ENCODE assay signal across 12 cellular contexts in genomic region chr2:29110916-29111315, GRCh38. TPM values are rescaled to one million over a fixed set of nuclear protein-coding genes. Genes with fewer than 3 reads are reported as not detected.
DNase-seq lines count a peak whose midpoint lies in the region; ATAC-seq, FAIRE-seq and TF ChIP-seq lines count a peak whose summit lies in the region.
"Had no signal": no experiment of that assay in that cellular context is flagged by ENCODE, and none has a peak within 500 bp of the region (broad histone marks: within the 10 kb centered on the region; RNA-seq: fewer than 3 reads in every experiment).

No MANE protein-coding gene starts in this region.

- H3K27ac ChIP-seq in GM12878 (ENCODE audit: control insufficient read depth, insufficient read depth) = no peak overlapping the region

- RAD21 ChIA-PET in GM12878 (lab: Charles Lee; ENCODE audit: unreplicated experiment) = no interaction called here

- H3K4me3 ChIP-seq in GM12878 = peak overlapping the region; percentile 35; the same call in 1 of the 2 replicates
- no peak overlapping the region for H3K4me3 ChIP-seq in mucosa of descending colon

- no peaks in the 10 kb centered on the region for H4K20me1 ChIP-seq in GM12878 (ENCODE audit: control insufficient read depth, insufficient read depth)

- TF ChIP-seq CTCF in GM12878 (IDR thresholded peaks at IDR 0.05 in 2 of 3, conservative IDR thresholded peaks at IDR 0.05 in 1 of 3; ENCODE audit: control insufficient read depth in 2 of 3, extremely low read depth in 1 of 3, insufficient read depth in 1 of 3, low read depth in 3 of 3, low read length in 3 of 3) (no peak), mucosa of descending colon (IDR thresholded peaks at IDR 0.05) (no peak)

- H2AFZ ChIP-seq in GM12878 (ENCODE audit: control insufficient read depth, low read depth, low read length) = no peak overlapping the region

- no peaks in the 10 kb centered on the region for H3K27me3 ChIP-seq in GM12878 (replicated peaks in 1 of 2; ENCODE audit: control insufficient read depth in 2 of 2, insufficient read depth in 2 of 2, low read length in 1 of 2)

- TF ChIP-seq RAD21 in GM12878 (IDR thresholded peaks at IDR 0.05; ENCODE audit: insufficient read depth, low read depth, low read length) = no peak

- TF ChIP-seq EP300 in GM12878 (IDR thresholded peaks at IDR 0.05; ENCODE audit: borderline replicate concordance in 1 of 2, control insufficient read depth in 1 of 2, low read depth in 2 of 2, low read length in 2 of 2) = no peak

- peak; percentile 77 for FAIRE-seq in GM12878 (lab: Jason Lieb, UNC)

- peaks cover 51% of the 10 kb centered on the region for H3K4me1 ChIP-seq in GM12878 (ENCODE audit: control insufficient read depth, insufficient read depth, low read length)
- no peaks in the 10 kb centered on the region for H3K4me1 ChIP-seq in mucosa of descending colon (ENCODE audit: low read depth)

- peaks cover 3% of the 10 kb centered on the region for H3K79me2 ChIP-seq in GM12878 (ENCODE audit: control insufficient read depth, insufficient read depth, low read length)

- no TSS peak for BruUV-seq in GM12878 (replicated peaks; lab: Mats Ljungman, UMichigan)

- H3K9me3 ChIP-seq in GM12878 (replicated peaks; ENCODE audit: control insufficient read depth, insufficient read depth, low read length) (no peaks in the 10 kb centered on the region), mucosa of descending colon (no peaks in the 10 kb centered on the region)

- CTCF ChIA-PET in GM12878 (lab: Yijun Ruan, JAX) = no interaction called here

- ATAC-seq in GM19043 (IDR thresholded peaks at IDR 0.05; ENCODE audit: low read depth, unreplicated experiment) = peak; percentile 45
- ATAC-seq in HG03095 (IDR thresholded peaks at IDR 0.05; ENCODE audit: unreplicated experiment) = peak; percentile 44
- ATAC-seq in GM12878 = peak; percentile 62
- ATAC-seq in HG02571 (IDR thresholded peaks at IDR 0.05; ENCODE audit: unreplicated experiment) = no peak
- ATAC-seq in GM21526 (IDR thresholded peaks at IDR 0.05; ENCODE audit: low FRiP score, unreplicated experiment) = no peak
- ATAC-seq in mucosa of descending colon = no peak
- ATAC-seq: left colon had no signal

- peak overlapping the region; percentile 5; the same call in 1 of the 2 replicates for H3K4me2 ChIP-seq in GM12878 (ENCODE audit: control insufficient read depth, insufficient read depth)

- POLR2A ChIA-PET in GM12878 (lab: Charles Lee) = no interaction called here

- intact Hi-C loops in GM12878 (cut with micrococcal nuclease; ENCODE audit: unreplicated experiment) (loop anchor here (5.0 kb wide), 1 partner anchor 39 kb away; the partner anchor contains the start of gene PCARE), mucosa of descending colon (cut with DNase I, micrococcal nuclease) (no loop called here)

- SMC1A ChIA-PET in GM12878 (lab: Charles Lee; ENCODE audit: uncharacterized antibody, unreplicated experiment) = no interaction called here

- H3K36me3 ChIP-seq in GM12878 (ENCODE audit: control insufficient read depth in 2 of 2, insufficient read depth in 2 of 2, low read length in 1 of 2) (no peaks in the 10 kb centered on the region), mucosa of descending colon (ENCODE audit: low read depth) (no peaks in the 10 kb centered on the region)

- WGBS in GM12878 (ENCODE audit: insufficient coverage, insufficient replicate concordance, low lambda C conversion rate, missing lambda C conversion rate) = 0% methylated on average over 2 of the region's 2 CpGs

- TF ChIP-seq POLR2A in GM12878 (IDR thresholded peaks at IDR 0.05; ENCODE audit: low read depth, low read length) = no peak

- in situ Hi-C loops in GM12878 (cut with MboI) = no loop called here
- in situ Hi-C loops in ACHN (cut with HindIII; ENCODE audit: low pct_ligation_motif_present, low pct_unique_long_range_greater_than_20kb, low sequenced_read_pairs) = no loop called here

- DNase-seq in ELR (ENCODE audit: low read depth) (peak; percentile 58), GM12878 (ENCODE audit: low read depth, low spot score) (no peak), ACHN (no peak), mucosa of descending colon (no peak)
- DNase-seq: CD4-positive, alpha-beta T cell; left colon had no signal

- H3K9ac ChIP-seq in GM12878 (ENCODE audit: control insufficient read depth, insufficient read depth, low read length) = no peak overlapping the region

TF ChIP-seq in GM12878, 131 proteins besides CTCF, POLR2A, EP300 and RAD21 (continues in another document):
- TF ChIP-seq TCF12 (IDR thresholded peaks at IDR 0.05; ENCODE audit: low read depth, low read length) (no peak), ZNF687 (IDR thresholded peaks at IDR 0.05) (no peak)
- TF ChIP-seq, protein P1, sequence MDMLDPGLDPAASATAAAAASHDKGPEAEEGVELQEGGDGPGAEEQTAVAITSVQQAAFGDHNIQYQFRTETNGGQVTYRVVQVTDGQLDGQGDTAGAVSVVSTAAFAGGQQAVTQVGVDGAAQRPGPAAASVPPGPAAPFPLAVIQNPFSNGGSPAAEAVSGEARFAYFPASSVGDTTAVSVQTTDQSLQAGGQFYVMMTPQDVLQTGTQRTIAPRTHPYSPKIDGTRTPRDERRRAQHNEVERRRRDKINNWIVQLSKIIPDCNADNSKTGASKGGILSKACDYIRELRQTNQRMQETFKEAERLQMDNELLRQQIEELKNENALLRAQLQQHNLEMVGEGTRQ (IDR thresholded peaks at IDR 0.05; ENCODE audit: borderline replicate concordance, low read depth, low read length) = no peak

RNA-seq across cellular contexts. Expression of gene CLIP4, which starts 4.3 kb away (rescaled TPM):
- total RNA-seq in GM12878 (2013; cell fraction: nucleolus; rRNA removed) = 237 and 241 TPM in 2 replicates
- total RNA-seq in GM12878 (2014; rRNA removed) (16.0 and 18.1 TPM in 2 replicates), GM12878 (2014; rRNA removed; fragmentation: Illumina TruSeq; extraction: Trizol) (21.8 and 22.5 TPM in 2 replicates), GM12878 (2021) (19.0 and 20.2 TPM in 2 replicates), mucosa of descending colon (10 to 100 TPM in 1 of 3 donors, 1 to 10 TPM in 2; 2.6 to 48.1 (median 8.3) TPM)
- polyA plus RNA-seq in GM12878 (2011; ENCODE audit: low read depth) = 13.1 TPM
- polyA plus RNA-seq in GM12878 (2011; rRNA removed) (34.9 and 46.5 TPM in 2 replicates), GM12878 (2014; fragmentation: Illumina TruSeq; extraction: Trizol) (16.2 and 17.6 TPM in 2 replicates), GM12878 (2014; fragmentation: Nextera tagmentation; extraction: Ambion mirVana) (1 to 10 TPM; 5.5 to 6.9 TPM), GM12878 (2014; rRNA removed) (15.7 and 22.3 TPM in 2 replicates), GM12878 (2016; fragmentation: Nextera tagmentation; extraction: Ambion mirVana) (10 to 100 TPM; 11.9 to 12.5 TPM)
- 13.7 and 14.5 TPM in 2 replicates for polyA plus RNA-seq in GM12878 (2011; cell fraction: cytosol; rRNA removed)
- 48.8 and 52.2 TPM in 2 replicates for polyA plus RNA-seq in GM12878 (2011; cell fraction: nucleus; rRNA removed)
- polyA plus RNA-seq in GM12878 (2012) = 17.4 and 18.7 TPM in 2 replicates
- polyA minus RNA-seq in GM12878 (2011; rRNA and poly(A)+ RNA removed) = 29.7 and 38.4 TPM in 2 replicates
- 9.7 and 11.5 TPM in 2 replicates for polyA minus RNA-seq in GM12878 (2011; cell fraction: cytosol; rRNA and poly(A)+ RNA removed)
- 35.3 and 47.7 TPM in 2 replicates for polyA minus RNA-seq in GM12878 (2011; cell fraction: nucleus; rRNA and poly(A)+ RNA removed)

RNA-seq across cellular contexts. Expression of gene PCARE, which starts 36.6 kb away (rescaled TPM):
- not detected in 2 replicates for total RNA-seq in GM12878 (2013; cell fraction: nucleolus; rRNA removed)
- total RNA-seq in GM12878 (2014; rRNA removed) (0.05 and 0.06 TPM in 2 replicates), GM12878 (2014; rRNA removed; fragmentation: Illumina TruSeq; extraction: Trizol) (under 0.01 and 0.04 TPM in 2 replicates), GM12878 (2021) (0.03 and 0.08 TPM in 2 replicates), mucosa of descending colon (not detected)
- polyA plus RNA-seq in GM12878 (2011; ENCODE audit: low read depth) = not detected
- polyA plus RNA-seq in GM12878 (2011; rRNA removed) (not detected in 2 replicates), GM12878 (2014; fragmentation: Illumina TruSeq; extraction: Trizol) (0.02 and 0.06 TPM in 2 replicates), GM12878 (2014; fragmentation: Nextera tagmentation; extraction: Ambion mirVana) (not detected), GM12878 (2014; rRNA removed) (0.08 and 0.09 TPM in 2 replicates), GM12878 (2016; fragmentation: Nextera tagmentation; extraction: Ambion mirVana) (not detected)
- under 0.01 TPM in 1 of 2 replicates, not detected in the other for polyA plus RNA-seq in GM12878 (2011; cell fraction: cytosol; rRNA removed)
- 0.03 TPM in 1 of 2 replicates, not detected in the other for polyA plus RNA-seq in GM12878 (2011; cell fraction: nucleus; rRNA removed)
- 0.01 TPM in 1 of 2 replicates, not detected in the other for polyA plus RNA-seq in GM12878 (2012)
- under 0.01 TPM in 2 replicates for polyA minus RNA-seq in GM12878 (2011; rRNA and poly(A)+ RNA removed)
- not detected in 2 replicates for polyA minus RNA-seq in GM12878 (2011; cell fraction: cytosol; rRNA and poly(A)+ RNA removed)
- polyA minus RNA-seq in GM12878 (2011; cell fraction: nucleus; rRNA and poly(A)+ RNA removed) = not detected in 2 replicates
- total RNA-seq: CD4-positive, alpha-beta T cell; epithelial cell of proximal tubule; left colon; posterior vena cava had no signal

Comparison
In these comparisons a context has a peak if more than half of its experiments do, and no peak if none do; other contexts are left out.
1. ATAC-seq: peak in GM19043 (single experiment), HG03095 (single experiment) and GM12878 (single experiment); none in HG02571 (single experiment), GM21526 (single experiment) and mucosa of descending colon (single experiment).